ENCODE assay signal across 13 cellular contexts in the genomic region with DNA sequence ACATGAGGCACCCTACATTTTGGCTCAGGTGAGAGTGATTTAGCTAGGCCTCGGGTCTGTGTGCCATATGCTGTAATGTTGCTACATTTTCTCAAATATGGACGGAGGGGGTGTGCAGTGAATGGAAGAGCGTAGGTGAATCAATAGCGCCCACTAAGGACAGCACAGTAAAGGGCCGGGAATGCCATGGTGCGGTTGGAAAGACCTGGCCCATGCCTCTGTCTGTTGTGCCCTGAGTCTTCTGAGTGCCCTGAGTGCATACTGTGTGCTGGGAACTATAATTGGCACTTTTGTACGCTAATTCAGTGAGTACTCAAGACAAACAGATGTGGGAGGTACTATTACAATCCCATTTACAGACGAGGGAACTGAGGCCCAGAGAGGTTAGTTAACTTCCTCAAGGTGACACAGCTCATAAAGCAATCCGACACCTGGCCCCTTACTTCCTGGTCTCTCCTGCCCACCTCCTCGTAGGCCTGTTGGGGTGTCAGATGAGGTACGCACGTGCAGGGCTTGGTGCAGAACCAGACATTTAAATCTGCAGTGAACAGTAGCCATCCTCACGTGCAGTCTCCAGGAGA. TPM values are rescaled to one million over a fixed set of nuclear protein-coding genes. Genes with fewer than 3 reads are reported as not detected.
DNase-seq lines count a peak whose midpoint lies in the region; ATAC-seq and TF ChIP-seq lines count a peak whose summit lies in the region.
"Had no signal": no experiment of that assay in that cellular context is flagged by ENCODE, and none has a peak within 500 bp of the region (broad histone marks: within the 10 kb centered on the region; RNA-seq: fewer than 3 reads in every experiment).

No MANE protein-coding gene starts in this region.

- no peaks in the 10 kb centered on the region for H3K27me3 Mint-ChIP-seq in activated T-helper 17 cell treated with anti-CD3 and anti-CD28 coated beads, Interleukin-2, amount 50 U/mL, for 72 hours
- H3K27me3 Mint-ChIP-seq: T-cell had no signal

- H3K27me3 ChIP-seq in right lobe of liver = no peaks in the 10 kb centered on the region
- no peaks in the 10 kb centered on the region for H3K27me3 ChIP-seq in transverse colon
- H3K27me3 ChIP-seq: dorsolateral prefrontal cortex, tibial nerve had no signal

- TF ChIP-seq POLR2A in right lobe of liver (IDR thresholded peaks at IDR 0.05) (no peak), transverse colon (IDR thresholded peaks at IDR 0.05) (no peak)

- peaks cover 7% of the 10 kb centered on the region for H3K4me1 Mint-ChIP-seq in activated T-helper 17 cell treated with anti-CD3 and anti-CD28 coated beads, Interleukin-2, amount 50 U/mL, for 72 hours

- H3K36me3 ChIP-seq in right lobe of liver (peaks cover 0 to 40% (median 12%) of the 10 kb centered on the region in 4 donors), transverse colon (no peaks in the 10 kb centered on the region)

- H3K36me3 Mint-ChIP-seq in activated T-helper 17 cell treated with anti-CD3 and anti-CD28 coated beads, Interleukin-2, amount 50 U/mL, for 72 hours (ENCODE audit: low read depth) = no peaks in the 10 kb centered on the region
- H3K36me3 Mint-ChIP-seq: CD8-positive, alpha-beta T cell had no signal

- H3K4me3 Mint-ChIP-seq in activated T-helper 17 cell treated with anti-CD3 and anti-CD28 coated beads, Interleukin-2, amount 50 U/mL, for 72 hours = peak overlapping the region; percentile 41
- H3K4me3 Mint-ChIP-seq: CD8-positive, alpha-beta T cell; T-cell had no signal

- ATAC-seq in activated T-helper 17 cell treated with anti-CD3 and anti-CD28 coated beads, Interleukin-2, amount 50 U/mL, for 72 hours (replicated peaks) = no peak
- ATAC-seq in right lobe of liver = no peak

- peak overlapping the region; percentile 56 for H3K27ac Mint-ChIP-seq in activated T-helper 17 cell treated with anti-CD3 and anti-CD28 coated beads, Interleukin-2, amount 50 U/mL, for 72 hours
- H3K27ac Mint-ChIP-seq: CD8-positive, alpha-beta T cell; T-cell had no signal

- no peak overlapping the region for H3K4me3 ChIP-seq in right lobe of liver
- no peak overlapping the region for H3K4me3 ChIP-seq in transverse colon
- H3K4me3 ChIP-seq: dorsolateral prefrontal cortex, skin epidermis, tibial nerve had no signal

- intact Hi-C loops in right lobe of liver (cut with DNase I) (no loop called here), transverse colon (cut with DNase I; ENCODE audit: low total_unique reads) (loop anchor here (5.0 kb wide), 1 partner anchor 318 kb away; no protein-coding TSS in a partner anchor)

- DNase-seq in activated CD8-positive, alpha-beta memory T cell treated with anti-CD3 and anti-CD28 coated beads for 24 hours = peak; percentile 44
- DNase-seq in activated CD8-positive, alpha-beta memory T cell treated with anti-CD3 and anti-CD28 coated beads, Interleukin-2, amount 50 U/mL, for 4 hours = no peak
- DNase-seq in right lobe of liver (no peak), transverse colon (no peak), hypothalamus (lab: John Stamatoyannopoulos, UW) (no peak), SW480 (ENCODE audit: low spot score) (no peak)
- DNase-seq in effector CD4-positive, alpha-beta T cell = no peak

- TF ChIP-seq EP300 in transverse colon (IDR thresholded peaks at IDR 0.05; ENCODE audit: low read depth) = no peak

- in situ Hi-C loops in transverse colon (cut with MboI; ENCODE audit: low pct_ligation_motif_present in 1 of 4, low pct_unique_long_range_greater_than_20kb in 1 of 4, low sequenced_read_pairs in 3 of 4) = no loop called here

- H3K4me1 ChIP-seq in right lobe of liver (peaks cover 0 to 68% (median 39%) of the 10 kb centered on the region in 4 donors), transverse colon (peaks cover 17 to 21% (median 19%) of the 10 kb centered on the region in 4 donors)

- H3K27ac ChIP-seq in right lobe of liver (peak overlapping the region; percentile 76 to 94 (median 92)), transverse colon (peak overlapping the region in 3 of 4 donors; percentile 46 to 75 (median 64))
- H3K27ac ChIP-seq: dorsolateral prefrontal cortex, skin epidermis, tibial nerve had no signal

- H3K9me3 ChIP-seq in right lobe of liver (no peaks in the 10 kb centered on the region), transverse colon (no peaks in the 10 kb centered on the region)
- H3K9me3 ChIP-seq: tibial nerve had no signal

- no peaks in the 10 kb centered on the region for H3K9me3 Mint-ChIP-seq in activated T-helper 17 cell treated with anti-CD3 and anti-CD28 coated beads, Interleukin-2, amount 50 U/mL, for 72 hours
- H3K9me3 Mint-ChIP-seq: CD8-positive, alpha-beta T cell; T-cell had no signal

- TF ChIP-seq CTCF in right lobe of liver (IDR thresholded peaks at IDR 0.05) (no peak), transverse colon (IDR thresholded peaks at IDR 0.05) (no peak)

- WGBS in right lobe of liver (ENCODE audit: insufficient coverage, low coverage, low lambda C conversion rate, missing lambda C conversion rate) = 69% methylated on average over 11 of the region's 13 CpGs
- 75 to 83% methylated on average over 4 to 13 of the region's 13 CpGs for WGBS in transverse colon (ENCODE audit: low coverage in 1 of 2), 2 donors

RNA-seq across cellular contexts. Expression of a gene that starts 17.3 kb away (rescaled TPM):
- total RNA-seq in activated T-helper 17 cell treated with anti-CD3 and anti-CD28 coated beads, Interleukin-2, amount 50 U/mL, for 72 hours = 1 to 10 TPM; 3.3 to 3.7 TPM
- total RNA-seq in right lobe of liver (1,000 to 10,000 TPM in 3 of 6 experiments, 100 to 1,000 TPM in 3; 190 to 1,656 (median 769) TPM), transverse colon (1 to 10 TPM in 1 of 4 donors, under 1 TPM in 2, not detected in 1; 0.40 to 1.7 (median 0.55) TPM)

Comparison
In these comparisons a context has a peak if more than half of its experiments do, and no peak if none do; other contexts are left out.
1. RNA of a gene that starts 17.3 kb away (total RNA-seq): 190 to 1,656 TPM in right lobe of liver; 3.3 to 3.7 TPM in activated T-helper 17 cell treated with anti-CD3 and anti-CD28 coated beads, Interleukin-2, amount 50 U/mL, for 72 hours and 0.40 to 1.7 TPM in transverse colon; every median in the first group is over 10 times any median in the second.